18 cellular contexts compared by ENCODE assay signal in the genomic region with DNA sequence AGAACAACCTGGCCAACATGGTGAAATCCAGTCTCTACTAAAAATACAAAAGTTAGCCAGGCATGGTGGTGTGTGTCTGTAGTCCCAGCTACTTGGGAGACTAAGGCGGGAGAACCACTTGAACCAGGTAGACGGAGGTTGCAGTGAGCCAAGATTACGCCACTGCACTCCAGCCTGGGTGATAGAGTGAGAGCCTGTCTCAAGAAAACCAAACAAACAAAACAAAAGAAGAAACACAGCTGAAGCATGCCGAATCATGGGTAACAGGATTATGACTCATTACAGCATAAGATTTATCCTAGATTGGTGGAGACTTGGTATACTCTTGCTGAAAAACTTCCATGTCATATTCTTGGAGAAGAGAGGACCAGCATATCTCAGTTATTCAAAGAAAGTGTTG.
"Had no signal": no experiment of that assay in that cellular context is flagged by ENCODE, and none has a peak within 500 bp of the region (broad histone marks: within the 10 kb centered on the region; RNA-seq: fewer than 3 reads in every experiment).

No MANE protein-coding gene starts in this region.

- H3K27me3 ChIP-seq: colonic mucosa, neural progenitor cell, thyroid gland, vagina had no signal

- H3K36me3 ChIP-seq: colonic mucosa, neural progenitor cell, thyroid gland, vagina had no signal

- ATAC-seq: activated CD8-positive, alpha-beta memory T cell treated with anti-CD3 and anti-CD28 coated beads, Interleukin-2, amount 10 ng/mL, durations not matched to agents 7 days and 5 days; left ventricle myocardium superior had no signal

- H3K4me1 ChIP-seq: colonic mucosa, parathyroid adenoma, thyroid gland, vagina had no signal

- DNase-seq: activated CD4-positive, alpha-beta T cell treated with anti-CD3 and anti-CD28 coated beads for 1 hour; activated CD4-positive, alpha-beta T cell treated with anti-CD3 and anti-CD28 coated beads, Interleukin-2, amount 50 U/mL, for 48 hours; activated CD8-positive, alpha-beta memory T cell treated with anti-CD3 and anti-CD28 coated beads, Interleukin-2, amount 10 ng/mL, durations not matched to agents 7 days and 5 days; activated gamma-delta T cell treated with Interleukin-2 at 50 U/mL for 16 hours; activated naive CD8-positive, alpha-beta T cell treated with anti-CD3 and anti-CD28 coated beads for 36 hours; activated T-cell treated with anti-CD3 and anti-CD28 coated beads, Interleukin-2, amount 50 U/mL, for 24 hours; caudate nucleus; colonic mucosa; effector CD4-positive, alpha-beta T cell; kidney; left ventricle myocardium superior; midbrain; retina had no signal

- H3K4me3 ChIP-seq: colonic mucosa, neural progenitor cell, skin epidermis, thyroid gland, vagina had no signal

- H3K9ac ChIP-seq: neural progenitor cell, parathyroid adenoma had no signal

- H3K9me3 ChIP-seq: colonic mucosa, thyroid gland, vagina had no signal

- H3K79me2 ChIP-seq: parathyroid adenoma had no signal

- H3K4me2 ChIP-seq: neural progenitor cell had no signal

- H3K27ac ChIP-seq: colonic mucosa, neural progenitor cell, parathyroid adenoma, skin epidermis, thyroid gland, vagina had no signal

- H2AFZ ChIP-seq: neural progenitor cell, parathyroid adenoma had no signal
